Comparison of ENCODE assay signal across 8 cellular contexts in the genomic region with DNA sequence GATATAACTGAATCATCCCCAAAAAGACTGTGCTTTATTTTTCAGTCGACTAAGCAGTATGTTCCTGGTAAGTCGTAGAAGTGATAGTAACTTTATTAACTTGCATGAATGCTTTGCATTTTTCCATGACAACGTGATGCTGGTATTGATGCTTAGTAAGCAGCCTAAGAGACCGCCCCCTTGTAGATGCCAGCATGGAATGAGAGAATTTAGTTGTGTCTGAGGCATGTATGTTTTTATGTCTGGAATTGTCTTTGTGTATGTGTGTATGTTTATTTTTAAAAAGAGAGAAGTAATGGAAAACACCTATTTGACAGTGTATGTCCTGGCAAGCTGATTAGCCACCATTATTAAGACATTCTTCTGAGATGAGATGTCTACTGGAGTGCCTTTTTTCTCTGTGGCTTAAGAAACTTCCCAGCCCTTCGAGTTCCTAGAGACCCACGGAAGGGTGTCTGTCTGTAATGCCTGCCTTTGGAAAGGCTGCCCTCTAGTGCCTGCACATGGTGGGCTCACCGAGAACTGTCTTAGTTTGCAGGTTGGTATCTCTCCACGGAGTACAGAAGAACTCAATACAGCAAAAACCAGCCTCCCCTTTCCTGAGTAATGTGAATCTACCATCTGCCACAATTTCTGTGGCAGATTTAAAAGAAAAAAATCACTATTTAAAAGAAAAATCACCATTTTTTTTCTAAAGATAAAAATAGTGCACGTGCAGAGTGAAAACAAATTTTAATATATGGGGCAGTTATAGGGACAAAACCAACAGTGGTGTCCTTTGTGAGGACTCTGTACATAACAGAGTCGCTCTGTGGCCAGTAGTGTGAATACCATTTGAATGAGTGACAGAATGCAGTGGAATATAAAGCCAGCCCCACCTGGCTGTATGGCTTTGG.
DNase-seq lines count a peak whose midpoint lies in the region; ATAC-seq, FAIRE-seq and TF ChIP-seq lines count a peak whose summit lies in the region.

No MANE protein-coding gene starts in this region.

- ATAC-seq in GM18873 (IDR thresholded peaks at IDR 0.05; ENCODE audit: low FRiP score, unreplicated experiment) (peak; percentile 96), HG03135 (IDR thresholded peaks at IDR 0.05; ENCODE audit: unreplicated experiment) (peak; percentile 95)

- FAIRE-seq in bronchial epithelial cell (lab: Jason Lieb, UNC), result peak; percentile 36

- TF ChIP-seq CTCF in WERI-Rb-1 (IDR thresholded peaks at IDR 0.05; ENCODE audit: low read depth, low read length) (peak; percentile 89), bronchial epithelial cell (IDR thresholded peaks at IDR 0.05; ENCODE audit: insufficient read depth, low read length, severe bottlenecking) (peak; percentile 77)

- H3K27ac ChIP-seq in WERI-Rb-1, result no peak overlapping the region

- H3K27me3 ChIP-seq in WERI-Rb-1 (ENCODE audit: insufficient read depth, low read depth, severe bottlenecking) (no peaks in the 10 kb centered on the region), bronchial epithelial cell (ENCODE audit: control insufficient read depth, insufficient read depth, low read length) (no peaks in the 10 kb centered on the region)

- H3K36me3 ChIP-seq in WERI-Rb-1 (peaks cover 11% of the 10 kb centered on the region), bronchial epithelial cell (ENCODE audit: control insufficient read depth, insufficient read depth, low read length) (no peaks in the 10 kb centered on the region)

- H3K4me3 ChIP-seq in WERI-Rb-1 (ENCODE audit: low read depth, low read length), result no peak overlapping the region
- no peak overlapping the region for H3K4me3 ChIP-seq in bronchial epithelial cell (ENCODE audit: low read depth, low read length)

- H3K9me3 ChIP-seq in WERI-Rb-1 (ENCODE audit: severe bottlenecking), result no peaks in the 10 kb centered on the region

- DNase-seq in AG20443 (ENCODE audit: low spot score) (peak; percentile 84), NCI-H2171 (lab: John Stamatoyannopoulos, UW) (peak; percentile 35), WERI-Rb-1 (peak; percentile 82), bronchial epithelial cell (ENCODE audit: low read depth) (peak; percentile 76), kidney glomerular epithelial cell (lab: John Stamatoyannopoulos, UW) (peak; percentile 99)
- DNase-seq in stimulated activated CD4-positive, alpha-beta T cell treated with anti-CD3 and anti-CD28 coated beads, Interleukin-2, amount 100 ng/mL, for 4 hours (ENCODE audit: low read depth), result peak; percentile 48

Comparison
In these comparisons a context has a peak if more than half of its experiments do, and no peak if none do; other contexts are left out.
1. DNase-seq: peak in every context shown above with its lines; median percentile 99 in kidney glomerular epithelial cell; 84 in AG20443; 82 in WERI-Rb-1; 76 in bronchial epithelial cell; 48 in stimulated activated CD4-positive, alpha-beta T cell treated with anti-CD3 and anti-CD28 coated beads, Interleukin-2, amount 100 ng/mL, for 4 hours; 35 in NCI-H2171.